ENCODE assay signal across 30 cellular contexts in genomic region chr4:155228713-155229112, GRCh38. TPM values are rescaled to one million over a fixed set of nuclear protein-coding genes. Genes with fewer than 3 reads are reported as not detected.
"Had no signal": no experiment of that assay in that cellular context is flagged by ENCODE, and none has a peak within 500 bp of the region (broad histone marks: within the 10 kb centered on the region; RNA-seq: fewer than 3 reads in every experiment).

No MANE protein-coding gene starts in this region.

- H3K9me3 ChIP-seq: ovary, psoas muscle, right lobe of liver, spleen, stomach, thoracic aorta, thyroid gland, tibial nerve, upper lobe of left lung, vagina had no signal

- H3K4me3 ChIP-seq: ovary, psoas muscle, right lobe of liver, skin epidermis, smooth muscle cell, spleen, stomach, thoracic aorta, thyroid gland, tibial nerve, upper lobe of left lung, vagina had no signal

- H3K9ac ChIP-seq: parathyroid adenoma had no signal

- H3K27ac ChIP-seq: ovary, parathyroid adenoma, psoas muscle, right lobe of liver, skin epidermis, spleen, stomach, thoracic aorta, thyroid gland, tibial nerve, upper lobe of left lung, vagina had no signal

- H3K27me3 ChIP-seq: ovary, right lobe of liver, spleen, stomach, thyroid gland, tibial nerve, upper lobe of left lung, vagina had no signal

- H3K4me1 ChIP-seq: parathyroid adenoma, psoas muscle, right lobe of liver, spleen, stomach, thyroid gland, tibial nerve, upper lobe of left lung, vagina had no signal

- H2AFZ ChIP-seq: parathyroid adenoma had no signal

- H3K4me2 ChIP-seq: smooth muscle cell had no signal

- DNase-seq: naive thymus-derived CD8-positive, alpha-beta T cell; nephron progenitor cell; occipital lobe; ovary; posterior cingulate gyrus; psoas muscle; right cardiac atrium; right lobe of liver; spleen; stimulated activated CD4-positive, alpha-beta T cell treated with anti-CD3 and anti-CD28 coated beads, Interleukin-12 subunit alpha, Interleukin-12 subunit beta, amount 100 ng/mL, for 4 hours; stimulated activated CD4-positive, alpha-beta T cell treated with anti-CD3 and anti-CD28 coated beads, Interleukin-1b, Interleukin-23, amount 100 ng/mL, for 48 hours; stimulated activated CD4-positive, alpha-beta T cell treated with anti-CD3 and anti-CD28 coated beads, Interleukin-4, amount 100 ng/mL, for 1 hour; stimulated activated CD4-positive, alpha-beta T cell treated with anti-CD3 and anti-CD28 coated beads, Interleukin-4, amount 100 ng/mL, for 4 hours; stimulated activated CD8-positive, alpha-beta memory T cell treated with anti-CD3 and anti-CD28 coated beads, Interleukin-4, amount 100 ng/mL, for 48 hours; stimulated activated naive CD4-positive, alpha-beta T cell; stomach; thyroid gland; trophoblast cell; upper lobe of left lung had no signal

- H3K79me2 ChIP-seq: parathyroid adenoma had no signal

- H3K36me3 ChIP-seq: ovary, right lobe of liver, spleen, stomach, thoracic aorta, thyroid gland, tibial nerve, upper lobe of left lung, vagina had no signal

RNA-seq across cellular contexts. Expression of gene NPY2R, which starts 20.3 kb away (rescaled TPM):
- total RNA-seq: naive thymus-derived CD8-positive, alpha-beta T cell; natural killer cell treated with Interleukin-12 subunit alpha and Interleukin-12 subunit beta and Interleukin-15 and Interleukin-18, amount 100 ng/mL, for 72 hours; neural crest cell; progenitor cell of endocrine pancreas; psoas muscle; renal cortical epithelial cell; right lobe of liver; smooth muscle cell; thyroid gland; upper lobe of left lung; ureter had no signal
- polyA plus RNA-seq: naive thymus-derived CD8-positive, alpha-beta T cell; psoas muscle; smooth muscle cell had no signal
